In the genomic region with DNA sequence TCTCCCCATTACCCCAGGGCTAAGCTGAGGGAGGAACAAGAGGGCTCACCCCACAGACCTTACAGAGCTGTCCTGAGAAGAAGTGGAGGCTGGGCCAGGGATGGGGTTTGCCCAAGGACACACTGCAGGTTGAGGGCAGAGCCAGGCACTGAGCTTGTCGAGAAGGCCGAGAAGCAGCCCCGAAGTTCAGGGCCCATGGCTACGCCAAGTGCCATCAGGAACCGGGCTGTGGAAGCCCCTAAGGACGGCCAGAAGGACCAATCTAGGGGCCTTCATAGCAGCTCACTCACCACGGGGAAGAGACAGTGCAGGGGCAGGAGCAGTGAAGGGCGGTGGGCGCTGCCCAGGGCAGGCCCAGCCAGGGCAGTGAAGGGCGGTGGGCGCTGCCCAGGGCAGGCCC, we compare ENCODE assay signal across 34 cellular contexts. TPM values are rescaled to one million over a fixed set of nuclear protein-coding genes. Genes with fewer than 3 reads are reported as not detected.
"Had no signal": no experiment of that assay in that cellular context is flagged by ENCODE, and none has a peak within 500 bp of the region (broad histone marks: within the 10 kb centered on the region; RNA-seq: fewer than 3 reads in every experiment).

No MANE protein-coding gene starts in this region.

- ATAC-seq: mucosa of descending colon had no signal

- H3K9me3 Mint-ChIP-seq: natural killer cell treated with Interleukin-12 subunit alpha and Interleukin-12 subunit beta and Interleukin-15 and Interleukin-18, amount 100 ng/mL, for 72 hours; neural crest cell had no signal

- H3K27ac ChIP-seq: coronary artery, esophagus muscularis mucosa, foreskin keratinocyte, heart right ventricle, left lung, psoas muscle, skin epidermis, testis, tibial artery had no signal

- H3K36me3 ChIP-seq: esophagus muscularis mucosa, heart right ventricle, left lung, tibial artery had no signal

- H3K27me3 ChIP-seq: left lung, testis had no signal

- H3K4me3 Mint-ChIP-seq: mesothelial cell of epicardium; naive B cell; natural killer cell treated with Interleukin-12 subunit alpha and Interleukin-12 subunit beta and Interleukin-15 and Interleukin-18, amount 100 ng/mL, for 72 hours; neural crest cell; type B pancreatic cell had no signal

- DNase-seq: dermis blood vessel endothelial cell; effector memory CD4-positive, alpha-beta T cell; foreskin keratinocyte; glutamatergic neuron; heart right ventricle; hippocampal formation; left cardiac atrium; left lung; mesenchymal stem cell; mucosa of descending colon; naive B cell; psoas muscle; stimulated activated CD4-positive, alpha-beta T cell treated with anti-CD3 and anti-CD28 coated beads, Interleukin-15, amount 100 ng/mL, for 24 hours; stimulated activated CD4-positive, alpha-beta T cell treated with anti-CD3 and anti-CD28 coated beads, Interleukin-2, amount 100 ng/mL, for 48 hours; stimulated activated naive CD4-positive, alpha-beta T cell; substantia nigra; testis; tibial artery had no signal

- H3K27ac Mint-ChIP-seq: mesothelial cell of epicardium; natural killer cell treated with Interleukin-12 subunit alpha and Interleukin-12 subunit beta and Interleukin-15 and Interleukin-18, amount 100 ng/mL, for 72 hours; type B pancreatic cell had no signal

- H3K9me3 ChIP-seq: esophagus muscularis mucosa, psoas muscle, testis, tibial artery had no signal

- H3K4me1 ChIP-seq: esophagus muscularis mucosa, foreskin keratinocyte, left lung, psoas muscle, testis, tibial artery had no signal

- H3K4me1 Mint-ChIP-seq: mesothelial cell of epicardium, neural crest cell had no signal

- H3K4me3 ChIP-seq: coronary artery, esophagus muscularis mucosa, heart right ventricle, left lung, mucosa of descending colon, psoas muscle, skin epidermis, testis, tibial artery had no signal

- H3K36me3 Mint-ChIP-seq: mesothelial cell of epicardium had no signal

RNA-seq across cellular contexts. Expression of a gene that starts 18.6 kb away (rescaled TPM):
- total RNA-seq: dermis blood vessel endothelial cell; endothelial cell of umbilical vein; epithelial cell of proximal tubule; esophagus muscularis mucosa; fibroblast of lung; foreskin keratinocyte; heart right ventricle; left lung; lower leg skin; lung microvascular endothelial cell; mesothelial cell of epicardium; natural killer cell treated with Interleukin-12 subunit alpha and Interleukin-12 subunit beta and Interleukin-15 and Interleukin-18, amount 100 ng/mL, for 72 hours; neural crest cell; osteocyte; renal cortical epithelial cell; right cardiac atrium had no signal

RNA-seq across cellular contexts. Expression of a gene that starts 30.0 kb away (rescaled TPM):
- total RNA-seq: dermis blood vessel endothelial cell, fibroblast of lung, foreskin keratinocyte had no signal

RNA-seq across cellular contexts. Expression of a gene that starts 45.9 kb away (rescaled TPM):
- total RNA-seq: dermis blood vessel endothelial cell; endothelial cell of umbilical vein; fibroblast of lung; left cardiac atrium; lung microvascular endothelial cell; natural killer cell treated with Interleukin-12 subunit alpha and Interleukin-12 subunit beta and Interleukin-15 and Interleukin-18, amount 100 ng/mL, for 72 hours; neural crest cell; osteocyte; psoas muscle; right cardiac atrium; testis had no signal

RNA-seq across cellular contexts. Expression of a gene that starts 56.1 kb away (rescaled TPM):
- total RNA-seq: dermis blood vessel endothelial cell; endothelial cell of umbilical vein; epithelial cell of proximal tubule; esophagus muscularis mucosa; foreskin keratinocyte; heart right ventricle; kidney epithelial cell; left cardiac atrium; lung microvascular endothelial cell; natural killer cell treated with Interleukin-12 subunit alpha and Interleukin-12 subunit beta and Interleukin-15 and Interleukin-18, amount 100 ng/mL, for 72 hours; neural crest cell; osteocyte; psoas muscle had no signal
